ENCODE assay signal across 16 cellular contexts in genomic region chr18:12028040-12028628, GRCh38.
"Had no signal": no experiment of that assay in that cellular context is flagged by ENCODE, and none has a peak within 500 bp of the region (broad histone marks: within the 10 kb centered on the region; RNA-seq: fewer than 3 reads in every experiment).

No MANE protein-coding gene starts in this region.

- H3K27ac Mint-ChIP-seq: activated naive CD4-positive, alpha-beta T cell treated with anti-CD3 and anti-CD28 coated beads, Interleukin-2, amount 50 U/mL, for 24 hours; activated T-cell treated with anti-CD3 and anti-CD28 coated beads, Interleukin-2, amount 50 U/mL, for 72 hours; naive thymus-derived CD4-positive, alpha-beta T cell; stimulated activated naive CD8-positive, alpha-beta T cell treated with anti-CD3 and anti-CD28 coated beads, Interleukin-15, Interleukin-2, amounts not matched to agents 100 ng/mL and 50 ng/mL, for 24 hours; T-helper 1 cell treated with Interleukin-12 subunit alpha and Interleukin-12 subunit beta and Interleukin-4 antibody, amounts not matched to agents 30 μg/mL and 1 μg/mL, for 36 hours had no signal

- H3K27ac ChIP-seq: ascending aorta, foreskin keratinocyte, WERI-Rb-1 had no signal

- H3K4me1 ChIP-seq: ascending aorta had no signal

- H3K4me1 Mint-ChIP-seq: activated naive CD4-positive, alpha-beta T cell treated with anti-CD3 and anti-CD28 coated beads, Interleukin-2, amount 50 U/mL, for 24 hours had no signal

- H3K9me3 Mint-ChIP-seq: activated naive CD4-positive, alpha-beta T cell treated with anti-CD3 and anti-CD28 coated beads, Interleukin-2, amount 50 U/mL, for 24 hours; activated T-cell treated with anti-CD3 and anti-CD28 coated beads, Interleukin-2, amount 50 U/mL, for 72 hours; naive thymus-derived CD4-positive, alpha-beta T cell; stimulated activated naive CD8-positive, alpha-beta T cell treated with anti-CD3 and anti-CD28 coated beads, Interleukin-15, Interleukin-2, amounts not matched to agents 100 ng/mL and 50 ng/mL, for 24 hours; T-helper 1 cell treated with Interleukin-12 subunit alpha and Interleukin-12 subunit beta and Interleukin-4 antibody, amounts not matched to agents 30 μg/mL and 1 μg/mL, for 36 hours had no signal

- H3K36me3 Mint-ChIP-seq: activated naive CD4-positive, alpha-beta T cell treated with anti-CD3 and anti-CD28 coated beads, Interleukin-2, amount 50 U/mL, for 24 hours had no signal

- H3K4me3 ChIP-seq: ascending aorta, pancreas, upper lobe of left lung had no signal

- ATAC-seq: activated T-cell treated with anti-CD3 and anti-CD28 coated beads, Interleukin-2, amount 50 U/mL, for 72 hours; foreskin keratinocyte; naive thymus-derived CD4-positive, alpha-beta T cell had no signal

- H3K9me3 ChIP-seq: ascending aorta, pancreas, upper lobe of left lung had no signal

- H3K27me3 ChIP-seq: ascending aorta, foreskin keratinocyte, pancreas, upper lobe of left lung had no signal

- H3K4me3 Mint-ChIP-seq: activated naive CD4-positive, alpha-beta T cell treated with anti-CD3 and anti-CD28 coated beads, Interleukin-2, amount 50 U/mL, for 24 hours; activated T-cell treated with anti-CD3 and anti-CD28 coated beads, Interleukin-2, amount 50 U/mL, for 72 hours; naive thymus-derived CD4-positive, alpha-beta T cell; stimulated activated naive CD8-positive, alpha-beta T cell treated with anti-CD3 and anti-CD28 coated beads, Interleukin-15, Interleukin-2, amounts not matched to agents 100 ng/mL and 50 ng/mL, for 24 hours; T-helper 1 cell treated with Interleukin-12 subunit alpha and Interleukin-12 subunit beta and Interleukin-4 antibody, amounts not matched to agents 30 μg/mL and 1 μg/mL, for 36 hours had no signal

- H3K27me3 Mint-ChIP-seq: activated naive CD4-positive, alpha-beta T cell treated with anti-CD3 and anti-CD28 coated beads, Interleukin-2, amount 50 U/mL, for 24 hours; naive thymus-derived CD4-positive, alpha-beta T cell; stimulated activated naive CD8-positive, alpha-beta T cell treated with anti-CD3 and anti-CD28 coated beads, Interleukin-15, Interleukin-2, amounts not matched to agents 100 ng/mL and 50 ng/mL, for 24 hours had no signal

- DNase-seq: activated CD4-positive, alpha-beta T cell treated with anti-CD3 and anti-CD28 coated beads for 1 hour; activated CD4-positive, alpha-beta T cell treated with anti-CD3 and anti-CD28 coated beads, Interleukin-2, amount 50 U/mL, for 4 hours; activated gamma-delta T cell; activated T-cell treated with anti-CD3 and anti-CD28 coated beads, Interleukin-2, amount 50 U/mL, for 72 hours; effector CD4-positive, alpha-beta T cell; foreskin keratinocyte; kidney glomerular epithelial cell; mesenchymal stem cell; naive thymus-derived CD4-positive, alpha-beta T cell; WERI-Rb-1 had no signal
